Comparison of ENCODE assay signal across 20 cellular contexts in genomic region chr10:51656467-51656866, GRCh38.
"Had no signal": no experiment of that assay in that cellular context is flagged by ENCODE, and none has a peak within 500 bp of the region (broad histone marks: within the 10 kb centered on the region; RNA-seq: fewer than 3 reads in every experiment).

No MANE protein-coding gene starts in this region.

- ATAC-seq: heart right ventricle; left lobe of liver; mucosa of descending colon; natural killer cell treated with Interleukin-12 subunit alpha and Interleukin-12 subunit beta and Interleukin-15 and Interleukin-18, amount 100 ng/mL, for 72 hours; stimulated activated effector memory CD8-positive, alpha-beta T cell treated with anti-CD3 and anti-CD28 coated beads, Interleukin-12 subunit alpha, Interleukin-12 subunit beta, amount 100 ng/mL, for 72 hours had no signal

- DNase-seq: dermis blood vessel endothelial cell; effector memory CD4-positive, alpha-beta T cell; erythroblast; esophagus squamous epithelium; foreskin melanocyte; glutamatergic neuron; heart right ventricle; mucosa of descending colon; naive B cell; right cardiac atrium; sigmoid colon; stimulated activated CD4-positive, alpha-beta T cell treated with anti-CD3 and anti-CD28 coated beads, Interleukin-2, amount 100 ng/mL, for 24 hours; stimulated activated CD4-positive, alpha-beta T cell treated with anti-CD3 and anti-CD28 coated beads, Interleukin-4, amount 100 ng/mL, for 24 hours; stimulated activated naive CD4-positive, alpha-beta T cell treated with Interleukin-2 at 50 U/mL for 16 hours; stomach; thyroid gland; trophoblast cell had no signal
